Comparison of ENCODE assay signal across 1 cellular context in genomic region chr3:170560296-170560695, GRCh38.
TF ChIP-seq lines count a peak whose summit lies in the region.

No MANE protein-coding gene starts in this region.

TF ChIP-seq in K562, 482 proteins besides CTCF, POLR2A, EP300 and RAD21 (continued from another document):
- TF ChIP-seq MGA (IDR thresholded peaks at IDR 0.05) = peak; percentile 52; the same call in 1 of the 2 replicates
TF ChIP-seq in K562: peak in this region for 6.
